In the genomic region with DNA sequence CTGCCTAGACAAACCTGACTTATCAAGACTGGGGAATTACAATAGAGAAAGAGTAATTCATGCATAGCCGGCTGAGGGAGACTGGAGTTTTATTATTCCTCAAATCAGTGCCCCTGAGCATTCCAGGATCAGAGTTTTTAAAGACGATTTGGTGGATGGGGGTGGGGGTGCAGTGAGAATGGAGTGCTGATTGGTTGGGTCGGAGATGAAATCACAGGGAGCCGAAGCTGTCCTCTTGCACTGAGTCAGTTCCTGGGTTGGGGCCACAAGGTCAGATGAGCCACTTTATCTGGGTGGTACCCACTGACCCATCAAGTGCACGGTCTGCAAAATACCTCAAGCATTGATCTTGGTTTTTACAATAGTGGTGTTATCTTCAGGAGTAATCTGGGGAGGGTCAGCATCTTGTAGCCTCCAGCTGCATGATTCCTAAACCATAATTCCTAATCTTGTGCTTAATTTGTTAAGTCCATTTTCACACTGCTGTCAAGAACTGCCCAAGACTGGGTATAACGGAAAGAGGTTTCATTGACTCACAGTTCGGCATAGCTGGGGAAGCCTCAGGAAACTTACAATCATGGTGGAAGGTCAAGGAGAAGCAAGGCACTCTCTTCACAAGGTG, we compare ENCODE assay signal across 20 cellular contexts.
A peak's percentile ranks its signal among the peaks of the same experiment; 100 is the strongest.
DNase-seq lines count a peak whose midpoint lies in the region; ATAC-seq, FAIRE-seq and TF ChIP-seq lines count a peak whose summit lies in the region.
"Had no signal": no experiment of that assay in that cellular context is flagged by ENCODE, and none has a peak within 500 bp of the region (broad histone marks: within the 10 kb centered on the region; RNA-seq: fewer than 3 reads in every experiment).

No MANE protein-coding gene starts in this region.

- peaks cover 2 to 21% of the 10 kb centered on the region in 2 experiments for H3K4me1 ChIP-seq in HCT116 (ENCODE audit: control insufficient read depth in 1 of 2, insufficient read depth in 2 of 2, low read length in 2 of 2)
- H3K4me1 ChIP-seq in K562 (replicated peaks in 1 of 2; ENCODE audit: control insufficient read depth in 2 of 2, insufficient read depth in 2 of 2, low read length in 2 of 2), result peaks cover 26 to 52% of the 10 kb centered on the region in 2 experiments
- H3K4me1 ChIP-seq: SJCRH30 had no signal

- BruUV-seq in HCT116 (replicated peaks; lab: Mats Ljungman, UMichigan), result no TSS peak
- BruUV-seq in K562 (replicated peaks; lab: Mats Ljungman, UMichigan), result TSS peak; percentile 75

- TF ChIP-seq POLR2A in HCT116 (IDR thresholded peaks at IDR 0.05; ENCODE audit: borderline replicate concordance, extremely low read depth, insufficient read depth, insufficient read length) (no peak), K562 (conservative IDR thresholded peaks at IDR 0.05) (no peak)

- TF ChIP-seq EP300 in K562 (IDR thresholded peaks at IDR 0.05; ENCODE audit: low read length), result no peak

- RAD21 ChIA-PET in HCT116 (lab: Charles Lee; ENCODE audit: low non-redundant PET in 1 of 2, low total read pairs in 2 of 2, uncharacterized antibody in 2 of 2, unreplicated experiment in 2 of 2), result no interaction called here

- ATAC-seq in HCT116 (no peak; the same call in 1 of the 2 replicates), K562 (no peak), HG03175 (IDR thresholded peaks at IDR 0.05; ENCODE audit: unreplicated experiment) (no peak)
- ATAC-seq: GM23338; naive thymus-derived CD4-positive, alpha-beta T cell had no signal

- H3K79me2 ChIP-seq in HCT116 (ENCODE audit: insufficient read depth, low read length) (no peaks in the 10 kb centered on the region), K562 (ENCODE audit: control insufficient read depth, insufficient read depth, low read length) (peaks cover 23% of the 10 kb centered on the region; the same call in 2 of the 3 replicates)

- H2AFZ ChIP-seq in HCT116 (ENCODE audit: low read depth, low read length, poor library complexity, severe bottlenecking) (no peak overlapping the region), K562 (ENCODE audit: low read depth, low read length) (peak overlapping the region; percentile 97)
- H2AFZ ChIP-seq: GM23338 had no signal

- no peak for TF ChIP-seq RAD21 in HCT116 (IDR thresholded peaks at IDR 0.05; ENCODE audit: low read depth)
- TF ChIP-seq RAD21 in K562 (CRISPR knock-in tag; conservative IDR thresholded peaks at IDR 0.05 in 1 of 2, IDR thresholded peaks at IDR 0.05 in 1 of 2), result no peak

- no peak overlapping the region for H3K9ac ChIP-seq in HCT116 (ENCODE audit: low read length)
- peak overlapping the region; percentile 15 to 69; a peak in 3 of 4 replicates for H3K9ac ChIP-seq in K562 (ENCODE audit: insufficient read depth in 1 of 2, low read depth in 2 of 2, low read length in 2 of 2)

- DNase-seq in ACHN (peak; percentile 15), HCT116 (ENCODE audit: low read depth, low spot score) (no peak), K562 (ENCODE audit: extremely low read depth in 1 of 4, low spot score in 3 of 4) (peak in 1 of 4 experiments; percentile 65), posterior vena cava (ENCODE audit: low spot score) (peak; percentile 24), G401 (ENCODE audit: low spot score) (no peak), NCI-H345 treated with DMSO at 0.1 percent for 48 hours (lab: John Stamatoyannopoulos, UW; ENCODE audit: unreplicated experiment) (no peak)
- DNase-seq: activated CD8-positive, alpha-beta memory T cell treated with anti-CD3 and anti-CD28 coated beads for 24 hours; EL; hippocampal formation; kidney; mammary epithelial cell; naive thymus-derived CD4-positive, alpha-beta T cell; NCI-H1105; NCI-H526 treated with DMSO at 0.1 percent for 48 hours; OCI-M1; SJCRH30 had no signal

- intact Hi-C loops in HCT116 (cut with micrococcal nuclease) (no loop called here), K562 (cut with micrococcal nuclease) (loop anchor here (10.0 kb wide), 1 partner anchor 71 kb away; a partner anchor contains a TSS), posterior vena cava (cut with DNase I) (no loop called here)

- in situ Hi-C loops in ACHN (cut with HindIII; ENCODE audit: low pct_ligation_motif_present, low pct_unique_long_range_greater_than_20kb, low sequenced_read_pairs) (no loop called here), K562 (cut with MboI) (no loop called here), G401 (cut with HindIII; ENCODE audit: low sequenced_read_pairs) (no loop called here)

- 6% methylated on average over 7 of the region's 7 CpGs for WGBS in K562 (ENCODE audit: insufficient coverage, low coverage, missing lambda C conversion rate)

- H3K27ac ChIP-seq in HCT116 (ENCODE audit: low read depth, low read length), result no peak overlapping the region
- peak overlapping the region; percentile 91 for H3K27ac ChIP-seq in K562 (ENCODE audit: extremely low read depth, low read depth, low read length)
- H3K27ac ChIP-seq: SJCRH30, thoracic aorta, VCaP had no signal

- no peak overlapping the region for H3K4me3 ChIP-seq in HCT116 (replicated peaks in 1 of 2; ENCODE audit: low read depth in 1 of 2, low read length in 2 of 2)
- peak overlapping the region; percentile 42 for H3K4me3 ChIP-seq in K562
- H3K4me3 ChIP-seq: GM23338, SJCRH30, thoracic aorta had no signal

- H3K9me1 ChIP-seq in K562 (ENCODE audit: control insufficient read depth, insufficient read depth, low read length), result no peaks in the 10 kb centered on the region

- POLR2A ChIA-PET in HCT116 (lab: Charles Lee), result interaction anchor here (1.3 to 1.6 kb wide), 2 partner anchors 10 to 17 kb away, joined by 5 to 7 read pairs; no protein-coding TSS in a partner anchor
- POLR2A ChIA-PET in K562 (lab: Yijun Ruan, JAX), result interaction anchor here (0.6 to 2.7 kb wide), 9 partner anchors 9 to 940 kb away, joined by 3 to 21 read pairs (median 3); a partner anchor contains a TSS

- H3K9me2 ChIP-seq in HCT116 (ENCODE audit: insufficient read depth), result no peaks in the 10 kb centered on the region

- H3K27me3 ChIP-seq in HCT116 (ENCODE audit: insufficient read depth, low read length) (no peaks in the 10 kb centered on the region), K562 (ENCODE audit: control insufficient read depth in 2 of 2, insufficient read depth in 2 of 2, low read length in 2 of 2) (no peaks in the 10 kb centered on the region)
- H3K27me3 ChIP-seq: SJCRH30 had no signal

- TF ChIP-seq CTCF in HCT116 (IDR thresholded peaks at IDR 0.05 in 2 of 3, conservative IDR thresholded peaks at IDR 0.05 in 1 of 3; ENCODE audit: borderline replicate concordance in 1 of 3, insufficient read depth in 1 of 3, low read depth in 2 of 3, low read length in 2 of 3) (no peak), K562 (IDR thresholded peaks at IDR 0.05 in 2 of 3, conservative IDR thresholded peaks at IDR 0.05 in 1 of 3; ENCODE audit: insufficient read depth in 2 of 3, low read depth in 1 of 3, low read length in 3 of 3) (no peak)

- CTCF ChIA-PET in HCT116 (lab: Charles Lee), result interaction anchor here (0.9 kb wide), 1 partner anchor 23 kb away, joined by 6 read pairs; no protein-coding TSS in a partner anchor
- CTCF ChIA-PET in K562 (lab: Yijun Ruan, JAX; ENCODE audit: low intra/inter-chr PET ratio), result interaction anchor here (0.6 kb wide), 1 partner anchor 93 kb away, joined by 3 read pairs; no protein-coding TSS in a partner anchor

- no peaks in the 10 kb centered on the region for H4K20me1 ChIP-seq in HCT116 (ENCODE audit: insufficient read depth)
- no peaks in the 10 kb centered on the region for H4K20me1 ChIP-seq in K562 (replicated peaks; ENCODE audit: control insufficient read depth, insufficient read depth, low read length)

- FAIRE-seq in K562 (lab: Jason Lieb, UNC), result no peak
- FAIRE-seq: kidney had no signal

- H3K9me3 ChIP-seq in HCT116 (ENCODE audit: control insufficient read depth in 1 of 2, insufficient read depth in 1 of 2, low read depth in 1 of 2, low read length in 2 of 2), result no peaks in the 10 kb centered on the region
- peaks cover 5% of the 10 kb centered on the region for H3K9me3 ChIP-seq in K562 (replicated peaks; ENCODE audit: control insufficient read depth, insufficient read depth, low read depth, low read length)
- H3K9me3 ChIP-seq: SJCRH30, thoracic aorta had no signal

- H3K36me3 ChIP-seq in HCT116 (ENCODE audit: control insufficient read depth in 1 of 2, insufficient read depth in 2 of 2, low read length in 2 of 2) (no peaks in the 10 kb centered on the region), K562 (ENCODE audit: control insufficient read depth, insufficient read depth, low read length) (peaks cover 10% of the 10 kb centered on the region; the same call in 2 of the 3 replicates)

- peak overlapping the region; percentile 11; the same call in 1 of the 2 replicates for H3K4me2 ChIP-seq in HCT116 (ENCODE audit: low read length)
- peak overlapping the region; percentile 81 for H3K4me2 ChIP-seq in K562 (ENCODE audit: insufficient read depth, low read length)

TF ChIP-seq in HCT116, 20 proteins besides CTCF, POLR2A, EP300 and RAD21:
- TF ChIP-seq SRF (IDR thresholded peaks at IDR 0.05; ENCODE audit: low read depth) (no peak), SP1 (IDR thresholded peaks at IDR 0.05; ENCODE audit: low read depth) (no peak), CEBPB (IDR thresholded peaks at IDR 0.05; ENCODE audit: low read depth) (no peak), FOSL1 (IDR thresholded peaks at IDR 0.05; ENCODE audit: low read depth) (0 out of 2 replicates have a peak, but pooled peaks have one; percentile 24), ZFX (IDR thresholded peaks at IDR 0.05) (no peak), YY1 (IDR thresholded peaks at IDR 0.05; ENCODE audit: extremely low read depth, insufficient replicate concordance, low read depth, low read length) (no peak)

TF ChIP-seq in K562, 482 proteins besides CTCF, POLR2A, EP300 and RAD21 (continues in another document):
- peak; percentile 40 for TF ChIP-seq ARID1B (IDR thresholded peaks at IDR 0.05)
- TF ChIP-seq, protein P1, sequence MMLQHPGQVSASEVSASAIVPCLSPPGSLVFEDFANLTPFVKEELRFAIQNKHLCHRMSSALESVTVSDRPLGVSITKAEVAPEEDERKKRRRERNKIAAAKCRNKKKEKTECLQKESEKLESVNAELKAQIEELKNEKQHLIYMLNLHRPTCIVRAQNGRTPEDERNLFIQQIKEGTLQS (IDR thresholded peaks at IDR 0.05), result 0 out of 2 replicates have a peak, but pooled peaks have one; percentile 17
- TF ChIP-seq, protein P1 (CRISPR knock-in tag; conservative IDR thresholded peaks at IDR 0.05), result no peak
- TF ChIP-seq ZNF184 (CRISPR knock-in tag; IDR thresholded peaks at IDR 0.05), result no peak
- TF ChIP-seq SMARCE1 (IDR thresholded peaks at IDR 0.05), result no peak
- no peak for TF ChIP-seq TARDBP (IDR thresholded peaks at IDR 0.05)
- peak; percentile 64 for TF ChIP-seq SP1 (CRISPR knock-in tag; IDR thresholded peaks at IDR 0.05)
- peak; percentile 34; the same call in 1 of the 2 replicates for TF ChIP-seq THRAP3 (IDR thresholded peaks at IDR 0.05; ENCODE audit: borderline replicate concordance)
- TF ChIP-seq ZNF175 (CRISPR knock-in tag; IDR thresholded peaks at IDR 0.05; ENCODE audit: low read depth), result 0 out of 2 replicates have a peak, but pooled peaks have one; percentile 42
- TF ChIP-seq TRIM24 (IDR thresholded peaks at IDR 0.05), result 0 out of 4 replicates have a peak, but pooled peaks of 1 of the 2 experiments have one; percentile 13

Comparison
In these comparisons a context has a peak if more than half of its experiments do, and no peak if none do; other contexts are left out.
1. DNase-seq: peak in ACHN (single experiment) and posterior vena cava (single experiment); none in HCT116 (single experiment), G401 (single experiment) and NCI-H345 treated with DMSO at 0.1 percent for 48 hours (single experiment).